9 cellular contexts compared by ENCODE assay signal in genomic region chr7:81484266-81484665, GRCh38.
DNase-seq lines count a peak whose midpoint lies in the region; ATAC-seq and TF ChIP-seq lines count a peak whose summit lies in the region.
"Had no signal": no experiment of that assay in that cellular context is flagged by ENCODE, and none has a peak within 500 bp of the region (broad histone marks: within the 10 kb centered on the region; RNA-seq: fewer than 3 reads in every experiment).

No MANE protein-coding gene starts in this region.

- no peak overlapping the region for H3K4me2 ChIP-seq in osteoblast (ENCODE audit: insufficient read depth, low read length)

- no peaks in the 10 kb centered on the region for H4K20me1 ChIP-seq in osteoblast (ENCODE audit: insufficient read depth, low read length)

- ATAC-seq in activated CD8-positive, alpha-beta memory T cell treated with anti-CD3 and anti-CD28 coated beads, Interleukin-2, amount 10 ng/mL, durations not matched to agents 7 days and 5 days = no peak
- ATAC-seq in GM21526 (IDR thresholded peaks at IDR 0.05; ENCODE audit: low FRiP score, unreplicated experiment) (no peak), HG03097 (IDR thresholded peaks at IDR 0.05; ENCODE audit: low FRiP score, unreplicated experiment) (no peak)

- DNase-seq in EH (ENCODE audit: low read depth) = peak; percentile 95
- DNase-seq in NCI-H82 treated with DMSO at 0.1 percent for 48 hours (lab: John Stamatoyannopoulos, UW; ENCODE audit: unreplicated experiment) = peak; percentile 21
- DNase-seq in foreskin fibroblast = peak; percentile 75 to 80
- peak; percentile 58 for DNase-seq in osteoblast (ENCODE audit: insufficient read length, low spot score, missing footprints)
- no peak for DNase-seq in activated CD8-positive, alpha-beta memory T cell treated with anti-CD3 and anti-CD28 coated beads, Interleukin-2, amount 10 ng/mL, durations not matched to agents 7 days and 5 days
- DNase-seq in stimulated activated naive CD4-positive, alpha-beta T cell treated with Interleukin-2 at 50 U/mL for 16 hours (lab: John Stamatoyannopoulos, UW) = no peak
- DNase-seq: T1000 had no signal

- no peaks in the 10 kb centered on the region for H3K36me3 Mint-ChIP-seq in activated CD8-positive, alpha-beta memory T cell treated with anti-CD3 and anti-CD28 coated beads, Interleukin-2, amount 10 ng/mL, durations not matched to agents 7 days and 5 days

- H3K4me3 ChIP-seq in foreskin fibroblast (ENCODE audit: low read depth in 1 of 2, low read length in 2 of 2) = no peak overlapping the region
- H3K4me3 ChIP-seq in osteoblast (ENCODE audit: insufficient read depth, low read length) = no peak overlapping the region

- H3K27me3 ChIP-seq in osteoblast (ENCODE audit: insufficient read depth, low read length) = no peaks in the 10 kb centered on the region

- H3K27me3 Mint-ChIP-seq in activated CD8-positive, alpha-beta memory T cell treated with anti-CD3 and anti-CD28 coated beads, Interleukin-2, amount 10 ng/mL, durations not matched to agents 7 days and 5 days = no peaks in the 10 kb centered on the region

- TF ChIP-seq CTCF in foreskin fibroblast (IDR thresholded peaks at IDR 0.05; ENCODE audit: low read depth, low read length) (no peak), osteoblast (IDR thresholded peaks at IDR 0.05; ENCODE audit: extremely low read depth, low read depth, low read length) (no peak)

- CTCF ChIA-PET in activated CD8-positive, alpha-beta memory T cell treated with anti-CD3 and anti-CD28 coated beads, Interleukin-2, amount 10 ng/mL, durations not matched to agents 7 days and 5 days (lab: Charles Lee) = no interaction called here

- H3K79me2 ChIP-seq in osteoblast (ENCODE audit: insufficient read depth, low read length) = no peaks in the 10 kb centered on the region

- no peak overlapping the region for H3K27ac ChIP-seq in osteoblast (ENCODE audit: low read depth, low read length)

- H3K9me3 Mint-ChIP-seq in activated CD8-positive, alpha-beta memory T cell treated with anti-CD3 and anti-CD28 coated beads, Interleukin-2, amount 10 ng/mL, durations not matched to agents 7 days and 5 days (ENCODE audit: low read depth) = no peaks in the 10 kb centered on the region

- no peaks in the 10 kb centered on the region for H3K36me3 ChIP-seq in osteoblast (ENCODE audit: insufficient read depth, low read length)

- H3K4me1 ChIP-seq in osteoblast (ENCODE audit: insufficient read depth, low read length) = peaks cover 9% of the 10 kb centered on the region

- H3K4me1 Mint-ChIP-seq in activated CD8-positive, alpha-beta memory T cell treated with anti-CD3 and anti-CD28 coated beads, Interleukin-2, amount 10 ng/mL, durations not matched to agents 7 days and 5 days = no peaks in the 10 kb centered on the region

- H2AFZ ChIP-seq in osteoblast (ENCODE audit: low read length) = peak overlapping the region; percentile 26

- no peaks in the 10 kb centered on the region for H3K9me3 ChIP-seq in osteoblast (ENCODE audit: low read depth, low read length)

- no peak overlapping the region for H3K27ac Mint-ChIP-seq in activated CD8-positive, alpha-beta memory T cell treated with anti-CD3 and anti-CD28 coated beads, Interleukin-2, amount 10 ng/mL, durations not matched to agents 7 days and 5 days

- no peak overlapping the region for H3K4me3 Mint-ChIP-seq in activated CD8-positive, alpha-beta memory T cell treated with anti-CD3 and anti-CD28 coated beads, Interleukin-2, amount 10 ng/mL, durations not matched to agents 7 days and 5 days

Comparison
In these comparisons a context has a peak if more than half of its experiments do, and no peak if none do; other contexts are left out.
1. DNase-seq: peak in EH (single experiment), NCI-H82 treated with DMSO at 0.1 percent for 48 hours (single experiment), foreskin fibroblast (2 of 2) and osteoblast (single experiment); none in activated CD8-positive, alpha-beta memory T cell treated with anti-CD3 and anti-CD28 coated beads, Interleukin-2, amount 10 ng/mL, durations not matched to agents 7 days and 5 days (single experiment) and stimulated activated naive CD4-positive, alpha-beta T cell treated with Interleukin-2 at 50 U/mL for 16 hours (single experiment).